8 cellular contexts compared by ENCODE assay signal in genomic region chr7:111138196-111138569, GRCh38. TPM values are rescaled to one million over a fixed set of nuclear protein-coding genes. Genes with fewer than 3 reads are reported as not detected.
A peak's percentile ranks its signal among the peaks of the same experiment; 100 is the strongest.
DNase-seq lines count a peak whose midpoint lies in the region; ATAC-seq and TF ChIP-seq lines count a peak whose summit lies in the region.

No MANE protein-coding gene starts in this region.

- no peaks in the 10 kb centered on the region for H4K20me1 ChIP-seq in fibroblast of lung (ENCODE audit: control insufficient read depth, extremely low read depth, insufficient read depth, low read length)

- no peaks in the 10 kb centered on the region for H3K79me2 ChIP-seq in fibroblast of lung (ENCODE audit: control insufficient read depth, insufficient read depth, low read length)

- H3K36me3 ChIP-seq in fibroblast of lung (ENCODE audit: control insufficient read depth, insufficient read depth, low read length): no peaks in the 10 kb centered on the region

- H3K9ac ChIP-seq in fibroblast of lung (ENCODE audit: insufficient read depth, low read length): no peak overlapping the region

- no peaks in the 10 kb centered on the region for H3K27me3 ChIP-seq in fibroblast of lung (ENCODE audit: control insufficient read depth, insufficient read depth, low read length)

- TF ChIP-seq CTCF in fibroblast of lung (conservative IDR thresholded peaks at IDR 0.05 in 1 of 2, IDR thresholded peaks at IDR 0.05 in 1 of 2; ENCODE audit: low read depth in 1 of 2, low read length in 2 of 2): no peak

- H3K4me1 ChIP-seq in fibroblast of lung (ENCODE audit: control insufficient read depth, extremely low read depth, insufficient read depth, low read length): peaks cover 3% of the 10 kb centered on the region

- DNase-seq in NCI-H226 (peak; percentile 22), fibroblast of lung (ENCODE audit: low read depth in 2 of 2) (peak; percentile 44 to 61), SK-N-DZ (ENCODE audit: low spot score) (no peak), GM19240 (ENCODE audit: insufficient read length, low spot score) (no peak)
- DNase-seq in activated CD8-positive, alpha-beta memory T cell treated with anti-CD3 and anti-CD28 coated beads, Interleukin-2, amount 50 U/mL, for 24 hours (ENCODE audit: extremely low read depth): peak; percentile 17
- peak; percentile 2 to 46 (median 29) for DNase-seq in stimulated activated CD4-positive, alpha-beta T cell treated with anti-CD3 and anti-CD28 coated beads, Interleukin-1b, Interleukin-23, amount 100 ng/mL, for 24 hours (ENCODE audit: low read depth in 4 of 4, low spot score in 1 of 4)

- H3K9me3 ChIP-seq in fibroblast of lung (ENCODE audit: control insufficient read depth, insufficient read depth, low read depth, low read length): no peaks in the 10 kb centered on the region

- no peak overlapping the region for H3K4me3 ChIP-seq in fibroblast of lung (replicated peaks in 1 of 4; ENCODE audit: control extremely low read depth in 1 of 4, insufficient read depth in 1 of 4, low read depth in 3 of 4, low read length in 4 of 4)

- ATAC-seq in GM18498 (IDR thresholded peaks at IDR 0.05; ENCODE audit: unreplicated experiment) (peak; percentile 98), HG02588 (IDR thresholded peaks at IDR 0.05; ENCODE audit: unreplicated experiment) (peak; percentile 92)

- no peak overlapping the region for H3K4me2 ChIP-seq in fibroblast of lung (ENCODE audit: extremely low read depth, insufficient read depth, low read length)

- peak overlapping the region; percentile 8 for H3K27ac ChIP-seq in fibroblast of lung (ENCODE audit: insufficient read depth, low read length)

- H2AFZ ChIP-seq in fibroblast of lung (ENCODE audit: low read length): peak overlapping the region; percentile 25

RNA-seq across cellular contexts. Expression of gene LRRN3, which starts 47.3 kb away (rescaled TPM):
- total RNA-seq in fibroblast of lung: 0.26 and 1.8 TPM in 2 replicates
- 3.9 and 4.4 TPM in 2 replicates for polyA plus RNA-seq in fibroblast of lung
- polyA plus RNA-seq in fibroblast of lung (2012): 2.1 and 2.4 TPM in 2 replicates
- 0.11 TPM in 1 of 2 replicates, not detected in the other for polyA minus RNA-seq in fibroblast of lung (ENCODE audit: low replicate concordance)
- 152 and 177 TPM in 2 replicates for polyA plus RNA-seq in SK-N-DZ (2014; cell fraction: cytosol; rRNA removed)
- 77.9 and 99.7 TPM in 2 replicates for polyA plus RNA-seq in SK-N-DZ (2014; cell fraction: nucleus; rRNA removed)

Comparison
In these comparisons a context has a peak if more than half of its experiments do, and no peak if none do; other contexts are left out.
1. DNase-seq: peak in NCI-H226 (single experiment), activated CD8-positive, alpha-beta memory T cell treated with anti-CD3 and anti-CD28 coated beads, Interleukin-2, amount 50 U/mL, for 24 hours (single experiment), fibroblast of lung (2 of 2) and stimulated activated CD4-positive, alpha-beta T cell treated with anti-CD3 and anti-CD28 coated beads, Interleukin-1b, Interleukin-23, amount 100 ng/mL, for 24 hours (4 of 4); none in SK-N-DZ (single experiment) and GM19240 (single experiment).